In genomic region chr2:221318751-221319150, GRCh38 we compare ENCODE assay signal across 19 cellular contexts.
"Had no signal": no experiment of that assay in that cellular context is flagged by ENCODE, and none has a peak within 500 bp of the region (broad histone marks: within the 10 kb centered on the region; RNA-seq: fewer than 3 reads in every experiment).

No MANE protein-coding gene starts in this region.

- H3K27me3 ChIP-seq: gastroesophageal sphincter, neutrophil, sigmoid colon had no signal

- FAIRE-seq: colon, keratinocyte had no signal

- ATAC-seq: effector memory CD8-positive, alpha-beta T cell; gastroesophageal sphincter; left colon; left ventricle myocardium superior; naive thymus-derived CD8-positive, alpha-beta T cell had no signal

- H3K27ac ChIP-seq: epithelial cell of prostate, esophagus muscularis mucosa, gastroesophageal sphincter, neutrophil, sigmoid colon had no signal

- DNase-seq: effector memory CD8-positive, alpha-beta T cell; glutamatergic neuron; immature natural killer cell; left colon; left ventricle myocardium superior; mesenchymal stem cell; naive thymus-derived CD8-positive, alpha-beta T cell; sigmoid colon; stimulated activated CD4-positive, alpha-beta T cell treated with anti-CD3 and anti-CD28 coated beads, Interleukin-2, amount 100 ng/mL, for 48 hours; stimulated activated naive CD4-positive, alpha-beta T cell treated with Interleukin-2 at 50 U/mL for 16 hours; trophoblast cell had no signal

- H3K4me1 ChIP-seq: esophagus muscularis mucosa, gastroesophageal sphincter had no signal

- H3K36me3 ChIP-seq: esophagus muscularis mucosa, gastroesophageal sphincter, neutrophil, sigmoid colon had no signal

- H3K4me3 ChIP-seq: esophagus muscularis mucosa, gastroesophageal sphincter, lung, sigmoid colon, smooth muscle cell had no signal

- H3K9me3 ChIP-seq: esophagus muscularis mucosa, gastroesophageal sphincter, neutrophil, sigmoid colon had no signal

- H3K4me2 ChIP-seq: smooth muscle cell had no signal
